Comparison of ENCODE assay signal across 8 cellular contexts in the genomic region with DNA sequence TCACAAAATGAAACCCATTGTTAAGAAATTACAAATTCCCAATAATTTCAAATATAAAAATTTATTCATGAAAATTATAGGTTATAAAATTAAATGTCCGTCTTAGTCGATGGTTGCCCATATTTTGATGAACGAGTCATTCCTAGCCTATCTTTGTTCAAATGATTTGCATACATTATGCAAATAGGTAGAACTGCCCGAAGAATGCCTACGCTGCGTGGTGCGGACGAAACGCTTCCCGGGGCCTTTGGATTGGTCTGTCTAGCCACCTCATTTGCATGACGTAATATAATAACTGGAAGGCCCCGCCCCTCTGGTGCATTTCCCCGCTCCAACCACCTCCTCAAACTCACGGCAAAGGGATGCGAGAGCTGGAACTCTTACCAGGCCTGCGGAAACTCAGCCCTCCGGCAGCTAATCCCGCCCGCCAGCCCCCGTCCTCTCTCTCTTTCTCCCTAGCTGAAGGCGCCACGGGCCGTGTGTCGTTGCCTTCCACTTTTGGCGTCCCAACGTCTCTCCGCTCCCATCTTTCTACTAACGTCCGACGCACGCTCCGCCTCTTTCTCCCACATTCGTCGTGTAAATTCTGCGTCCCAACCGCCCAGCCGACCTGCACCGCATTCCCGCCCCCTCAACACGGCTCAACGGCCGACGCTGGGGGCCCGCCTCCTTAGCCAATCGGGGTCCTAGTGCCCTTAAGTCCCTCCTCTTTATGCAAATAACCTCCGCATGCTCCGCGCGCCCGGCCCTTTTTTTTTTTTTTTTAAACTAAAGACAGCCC. TPM values are rescaled to one million over a fixed set of nuclear protein-coding genes. Genes with fewer than 3 reads are reported as not detected.
DNase-seq lines count a peak whose midpoint lies in the region; ATAC-seq and TF ChIP-seq lines count a peak whose summit lies in the region.

No MANE protein-coding gene starts in this region.

- H3F3A ChIP-seq in Loucy (ENCODE audit: low read depth): peaks cover 12% of the 10 kb centered on the region; the same call in 1 of the 2 replicates

- peak overlapping the region; percentile 89 for H3K27ac ChIP-seq in RWPE2 (ENCODE audit: poor library complexity, severe bottlenecking)

- H4K20me1 ChIP-seq in Loucy (ENCODE audit: insufficient read depth, low read length, poor library complexity, severe bottlenecking): peaks cover 42% of the 10 kb centered on the region

- H3K4me1 ChIP-seq in Loucy (ENCODE audit: insufficient read depth, low read length, poor library complexity, severe bottlenecking) (peaks cover 56% of the 10 kb centered on the region), RWPE2 (ENCODE audit: insufficient read depth, poor library complexity, severe bottlenecking) (peaks cover 12% of the 10 kb centered on the region)

- peak overlapping the region; percentile 92 to 95 for H3K27ac Mint-ChIP-seq in natural killer cell

- intact Hi-C loops in natural killer cell (cut with micrococcal nuclease): loop anchor here (1.0 to 5.0 kb wide), 4 partner anchors 32 to 117 kb away; partner anchors contain the start of genes BAG6, CLIC1 and GPANK1

- DNase-seq in ELR (ENCODE audit: low read depth) (peak; percentile 100), H7 (peak; percentile 89), RWPE2 (ENCODE audit: low spot score) (peak; percentile 98), fibroblast of pulmonary artery (ENCODE audit: low read depth) (peak; percentile 99), natural killer cell (peak; percentile 93)
- peak; percentile 96 for DNase-seq in activated effector memory CD4-positive, alpha-beta T cell treated with Interleukin-2 at 50 U/mL for 16 hours
- DNase-seq in stimulated activated naive CD4-positive, alpha-beta T cell (lab: John Stamatoyannopoulos, UW): peak; percentile 96 to 99 (median 97)

- TF ChIP-seq CTCF in Loucy (conservative IDR thresholded peaks at IDR 0.05; ENCODE audit: low read length) (no peak), RWPE2 (IDR thresholded peaks at IDR 0.05; ENCODE audit: poor library complexity, severe bottlenecking) (no peak), fibroblast of pulmonary artery (IDR thresholded peaks at IDR 0.05; ENCODE audit: low read length, missing control alignments) (no peak), natural killer cell (IDR thresholded peaks at IDR 0.05) (no peak)

- peaks cover 20 to 25% of the 10 kb centered on the region in 2 donors for H3K4me1 Mint-ChIP-seq in natural killer cell

- peak overlapping the region; percentile 68; the same call in 1 of the 2 replicates for H2AFZ ChIP-seq in Loucy (ENCODE audit: low read length)

- H3K4me3 ChIP-seq in H7 (ENCODE audit: insufficient read depth, low read depth, low read length) (peak overlapping the region; percentile 77), Loucy (ENCODE audit: low read length, poor library complexity, severe bottlenecking) (peak overlapping the region; percentile 94), RWPE2 (ENCODE audit: severe bottlenecking) (peak overlapping the region; percentile 58), fibroblast of pulmonary artery (replicated peaks; ENCODE audit: low read depth, low read length) (peak overlapping the region; percentile 92)

- peak overlapping the region; percentile 77 for H3K9ac ChIP-seq in Loucy (ENCODE audit: low read depth, low read length, poor library complexity, severe bottlenecking)

- H3K36me3 ChIP-seq in H7 (replicated peaks; ENCODE audit: control insufficient read depth, insufficient read depth, low read length): peaks cover 18% of the 10 kb centered on the region
- peaks cover 23% of the 10 kb centered on the region; the same call in 1 of the 2 replicates for H3K36me3 ChIP-seq in Loucy (ENCODE audit: insufficient read depth, low read length)
- peaks cover 37% of the 10 kb centered on the region for H3K36me3 ChIP-seq in RWPE2 (ENCODE audit: low read depth)

- peaks cover 85% of the 10 kb centered on the region for H3K79me2 ChIP-seq in Loucy (ENCODE audit: insufficient read depth, low read length)

- H3K9me2 ChIP-seq in Loucy (replicated peaks; ENCODE audit: low read depth, low read length): no peaks in the 10 kb centered on the region

- no peaks in the 10 kb centered on the region for H3K27me3 Mint-ChIP-seq in natural killer cell (ENCODE audit: low read depth in 2 of 2)

- peak overlapping the region; percentile 92 for H3K4me3 Mint-ChIP-seq in natural killer cell

- peak overlapping the region; percentile 97 for H3K4me2 ChIP-seq in Loucy (ENCODE audit: low read depth, low read length, poor library complexity, severe bottlenecking)

- peak; percentile 82 for ATAC-seq in RWPE2 (ENCODE audit: low read depth)
- ATAC-seq in natural killer cell: peak; percentile 80 to 94 (median 84)

- no peaks in the 10 kb centered on the region for H3K36me3 Mint-ChIP-seq in natural killer cell

- H3K27me3 ChIP-seq in H7 (ENCODE audit: control insufficient read depth, insufficient read depth, low read length) (no peaks in the 10 kb centered on the region), Loucy (ENCODE audit: insufficient read depth, low read length, poor library complexity, severe bottlenecking) (peaks cover 10% of the 10 kb centered on the region), RWPE2 (ENCODE audit: insufficient read depth, poor library complexity, severe bottlenecking) (no peaks in the 10 kb centered on the region)

- H3K9me3 ChIP-seq in Loucy (ENCODE audit: insufficient read depth, low read depth, low read length) (no peaks in the 10 kb centered on the region), RWPE2 (ENCODE audit: severe bottlenecking) (no peaks in the 10 kb centered on the region)

- H3K9me3 Mint-ChIP-seq in natural killer cell: no peaks in the 10 kb centered on the region

RNA-seq across cellular contexts. Expression of gene PRRC2A, which starts 0.5 kb away (rescaled TPM):
- total RNA-seq in H7 (2014; rRNA removed; shearing (Covaris generic)): 163 and 176 TPM in 2 replicates
- total RNA-seq in natural killer cell: 100 to 1,000 TPM; 264 to 294 (median 294) TPM

RNA-seq across cellular contexts. Expression of gene AIF1, which starts 5.0 kb away (rescaled TPM):
- total RNA-seq in H7 (2014; rRNA removed; shearing (Covaris generic)): 0.48 and 1.4 TPM in 2 replicates
- total RNA-seq in natural killer cell: 10 to 100 TPM in 2 of 3 donors, 1 to 10 TPM in 1; 8.7 to 47.0 (median 17.9) TPM

RNA-seq across cellular contexts. Expression of gene NCR3, which starts 27.2 kb away (rescaled TPM):
- not detected in 2 replicates for total RNA-seq in H7 (2014; rRNA removed; shearing (Covaris generic))
- total RNA-seq in natural killer cell: 100 to 1,000 TPM; 120 to 173 (median 137) TPM

RNA-seq across cellular contexts. Expression of gene BAG6, which starts 32.5 kb away (rescaled TPM):
- 320 and 331 TPM in 2 replicates for total RNA-seq in H7 (2014; rRNA removed; shearing (Covaris generic))
- 100 to 1,000 TPM; 264 to 303 (median 274) TPM for total RNA-seq in natural killer cell

RNA-seq across cellular contexts. Expression of gene LST1, which starts 33.9 kb away (rescaled TPM):
- not detected in 2 replicates for total RNA-seq in H7 (2014; rRNA removed; shearing (Covaris generic))
- total RNA-seq in natural killer cell: 100 to 1,000 TPM in 1 of 3 donors, 10 to 100 TPM in 2; 25.4 to 120 (median 50.5) TPM

Comparison
In these comparisons a context has a peak if more than half of its experiments do, and no peak if none do; other contexts are left out.
1. Peak in every context shown above with its lines: DNase-seq, ATAC-seq, H3K4me3 ChIP-seq and H3K27ac ChIP-seq.
2. RNA of gene NCR3, which starts 27.2 kb away (total RNA-seq): 120 to 173 TPM in natural killer cell; not detected in H7; every median in the first group is over 100 times any median in the second.